8 cellular contexts compared by ENCODE assay signal in the genomic region with DNA sequence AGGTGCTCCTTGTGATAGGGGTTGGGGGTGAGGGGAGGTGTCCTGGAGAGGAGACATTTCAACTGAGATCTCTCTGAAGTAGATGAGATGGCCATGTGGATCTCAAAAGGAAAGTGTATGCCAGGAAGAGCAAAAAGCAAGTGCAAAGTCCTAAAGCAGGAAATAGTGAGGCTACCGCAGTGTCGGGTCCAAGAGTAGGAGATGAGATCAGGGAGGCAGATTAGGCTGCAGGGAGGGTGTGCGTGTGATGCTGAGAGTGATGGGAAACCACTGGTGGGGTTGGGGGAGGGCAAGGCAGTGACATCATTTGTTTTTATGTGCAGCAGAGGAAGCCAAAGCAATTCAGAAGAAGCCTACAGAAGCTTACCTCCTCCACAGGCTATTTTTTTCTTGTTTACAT. TPM values are rescaled to one million over a fixed set of nuclear protein-coding genes. Genes with fewer than 3 reads are reported as not detected.
A peak's percentile ranks its signal among the peaks of the same experiment; 100 is the strongest.
DNase-seq lines count a peak whose midpoint lies in the region; ATAC-seq and TF ChIP-seq lines count a peak whose summit lies in the region.

No MANE protein-coding gene starts in this region.

- TF ChIP-seq CTCF in OCI-LY3 (IDR thresholded peaks at IDR 0.05; ENCODE audit: low read depth, low read length) = no peak

- H3K4me3 Mint-ChIP-seq in activated naive CD4-positive, alpha-beta T cell treated with anti-CD3 and anti-CD28 coated beads, Interleukin-2, amount 50 U/mL, for 24 hours = peak overlapping the region; percentile 34
- H3K4me3 Mint-ChIP-seq in naive thymus-derived CD8-positive, alpha-beta T cell = peak overlapping the region; percentile 4 to 75 (median 46)

- no peaks in the 10 kb centered on the region for H4K20me1 ChIP-seq in OCI-LY3 (ENCODE audit: insufficient read depth, low read length)

- H3K4me1 Mint-ChIP-seq in activated naive CD4-positive, alpha-beta T cell treated with anti-CD3 and anti-CD28 coated beads, Interleukin-2, amount 50 U/mL, for 24 hours = peaks cover 81% of the 10 kb centered on the region
- peaks cover 31 to 80% (median 75%) of the 10 kb centered on the region in 4 donors for H3K4me1 Mint-ChIP-seq in naive thymus-derived CD8-positive, alpha-beta T cell

- peaks cover 56% of the 10 kb centered on the region for H3K4me1 ChIP-seq in OCI-LY3 (ENCODE audit: low read length)

- no peak overlapping the region for H3K9ac ChIP-seq in OCI-LY3 (ENCODE audit: low read length)

- peak in 9 of 10 donors; percentile 29 to 76 (median 64) for DNase-seq in naive thymus-derived CD8-positive, alpha-beta T cell
- DNase-seq in NCI-H1092 (lab: John Stamatoyannopoulos, UW) = no peak
- DNase-seq in AML-193 (lab: John Stamatoyannopoulos, UW) = no peak
- no peak for DNase-seq in NCI-H128 (lab: John Stamatoyannopoulos, UW; ENCODE audit: unreplicated experiment)

- no peak overlapping the region for H2AFZ ChIP-seq in OCI-LY3 (ENCODE audit: low read depth, low read length)

- H3K79me2 ChIP-seq in OCI-LY3 (ENCODE audit: low read length) = no peaks in the 10 kb centered on the region

- POLR2A ChIA-PET in naive thymus-derived CD8-positive, alpha-beta T cell (lab: Charles Lee) = no interaction called here

- H3K36me3 Mint-ChIP-seq in activated naive CD4-positive, alpha-beta T cell treated with anti-CD3 and anti-CD28 coated beads, Interleukin-2, amount 50 U/mL, for 24 hours = no peaks in the 10 kb centered on the region
- H3K36me3 Mint-ChIP-seq in naive thymus-derived CD8-positive, alpha-beta T cell = no peaks in the 10 kb centered on the region

- H3K27ac ChIP-seq in OCI-LY3 (ENCODE audit: low read length) = no peak overlapping the region

- H3K27me3 ChIP-seq in OCI-LY3 (ENCODE audit: low read depth, low read length) = peaks cover 5% of the 10 kb centered on the region; the same call in 1 of the 2 replicates

- ATAC-seq in GM18511 (IDR thresholded peaks at IDR 0.05; ENCODE audit: unreplicated experiment) (peak; percentile 36), GM18861 (IDR thresholded peaks at IDR 0.05; ENCODE audit: unreplicated experiment) (no peak)
- ATAC-seq in naive thymus-derived CD8-positive, alpha-beta T cell = peak; percentile 80 to 81

- no peaks in the 10 kb centered on the region for H3K9me3 ChIP-seq in OCI-LY3 (ENCODE audit: insufficient read depth, low read length)

- H3K27ac Mint-ChIP-seq in activated naive CD4-positive, alpha-beta T cell treated with anti-CD3 and anti-CD28 coated beads, Interleukin-2, amount 50 U/mL, for 24 hours = no peak overlapping the region
- peak overlapping the region; percentile 19 to 94 (median 78) for H3K27ac Mint-ChIP-seq in naive thymus-derived CD8-positive, alpha-beta T cell

- H3K36me3 ChIP-seq in OCI-LY3 (replicated peaks; ENCODE audit: low read depth, low read length) = no peaks in the 10 kb centered on the region

- H3K4me3 ChIP-seq in OCI-LY3 (ENCODE audit: low read length) = peak overlapping the region; percentile 14; the same call in 1 of the 2 replicates

- no peaks in the 10 kb centered on the region for H3K27me3 Mint-ChIP-seq in activated naive CD4-positive, alpha-beta T cell treated with anti-CD3 and anti-CD28 coated beads, Interleukin-2, amount 50 U/mL, for 24 hours
- H3K27me3 Mint-ChIP-seq in naive thymus-derived CD8-positive, alpha-beta T cell = no peaks in the 10 kb centered on the region

- peak overlapping the region; percentile 87 for H3K4me2 ChIP-seq in OCI-LY3 (ENCODE audit: low read length)

- no peaks in the 10 kb centered on the region for H3K9me3 Mint-ChIP-seq in activated naive CD4-positive, alpha-beta T cell treated with anti-CD3 and anti-CD28 coated beads, Interleukin-2, amount 50 U/mL, for 24 hours
- peaks cover 0 to 9% (median 0%) of the 10 kb centered on the region in 9 donors for H3K9me3 Mint-ChIP-seq in naive thymus-derived CD8-positive, alpha-beta T cell

RNA-seq across cellular contexts. Expression of a gene that starts 28.5 kb away (rescaled TPM):
- total RNA-seq in naive thymus-derived CD8-positive, alpha-beta T cell = not detected
- polyA plus RNA-seq in naive thymus-derived CD8-positive, alpha-beta T cell = not detected

Comparison
In these comparisons a context has a peak if more than half of its experiments do, and no peak if none do; other contexts are left out.
1. DNase-seq: peak in naive thymus-derived CD8-positive, alpha-beta T cell (9 of 10); none in NCI-H1092 (single experiment), AML-193 (0 of 2) and NCI-H128 (single experiment).